Comparison of ENCODE assay signal across 13 cellular contexts in genomic region chr2:226411727-226412360, GRCh38.
DNase-seq lines count a peak whose midpoint lies in the region; ATAC-seq, FAIRE-seq and TF ChIP-seq lines count a peak whose summit lies in the region.
"Had no signal": no experiment of that assay in that cellular context is flagged by ENCODE, and none has a peak within 500 bp of the region (broad histone marks: within the 10 kb centered on the region; RNA-seq: fewer than 3 reads in every experiment).

No MANE protein-coding gene starts in this region.

- no peaks in the 10 kb centered on the region for H3K9me3 Mint-ChIP-seq in stimulated activated naive B cell treated with anti-CD40 and anti-IgM and Interleukin-4, amounts not matched to agents 10 μg/mL and 1 μg/mL and 100 μg/mL, for 72 hours
- H3K9me3 Mint-ChIP-seq: CD8-positive, alpha-beta memory T cell had no signal

- no peaks in the 10 kb centered on the region for H3K27me3 ChIP-seq in small intestine (ENCODE audit: control insufficient read depth in 2 of 2, insufficient read depth in 2 of 2, low read length in 2 of 2)
- H3K27me3 ChIP-seq: adrenal gland, suprapubic skin had no signal

- intact Hi-C loops in posterior vena cava (cut with DNase I), result no loop called here

- H3K4me1 Mint-ChIP-seq in stimulated activated naive B cell treated with anti-CD40 and anti-IgM and Interleukin-4, amounts not matched to agents 10 μg/mL and 1 μg/mL and 100 μg/mL, for 72 hours, result no peaks in the 10 kb centered on the region
- H3K4me1 Mint-ChIP-seq: CD8-positive, alpha-beta memory T cell had no signal

- no peak for FAIRE-seq in small intestine (lab: Jason Lieb, UNC)

- H3K36me3 ChIP-seq in small intestine (ENCODE audit: control insufficient read depth in 2 of 2, insufficient read depth in 2 of 2, low read length in 2 of 2), result no peaks in the 10 kb centered on the region
- H3K36me3 ChIP-seq: adrenal gland, suprapubic skin had no signal

- no peaks in the 10 kb centered on the region for H3K4me1 ChIP-seq in small intestine (ENCODE audit: control insufficient read depth in 2 of 2, insufficient read depth in 1 of 2, low read depth in 1 of 2, low read length in 1 of 2)
- H3K4me1 ChIP-seq: suprapubic skin had no signal

- no peaks in the 10 kb centered on the region for H3K9me3 ChIP-seq in small intestine (ENCODE audit: control insufficient read depth, low read depth)
- H3K9me3 ChIP-seq: adrenal gland, suprapubic skin had no signal

- TF ChIP-seq CTCF in RWPE1 (conservative IDR thresholded peaks at IDR 0.05; ENCODE audit: low read depth), result no peak

- no peak for ATAC-seq in stimulated activated naive B cell treated with anti-CD40 and anti-IgM and Interleukin-4, amounts not matched to agents 10 μg/mL and 1 μg/mL and 100 μg/mL, for 72 hours (replicated peaks)

- CTCF ChIA-PET in RWPE1 (lab: Yijun Ruan, JAX), result no interaction called here

- no peak overlapping the region for H3K4me3 ChIP-seq in small intestine (ENCODE audit: low read depth in 1 of 2, low read length in 2 of 2)
- H3K4me3 ChIP-seq: adrenal gland, suprapubic skin had no signal

- no peaks in the 10 kb centered on the region for H3K36me3 Mint-ChIP-seq in stimulated activated naive B cell treated with anti-CD40 and anti-IgM and Interleukin-4, amounts not matched to agents 10 μg/mL and 1 μg/mL and 100 μg/mL, for 72 hours
- H3K36me3 Mint-ChIP-seq: CD8-positive, alpha-beta memory T cell had no signal

- H3K27ac ChIP-seq in RWPE1 (no peak overlapping the region), small intestine (ENCODE audit: low read depth in 1 of 2, low read length in 1 of 2) (no peak overlapping the region)
- H3K27ac ChIP-seq: adrenal gland, suprapubic skin had no signal

- no peak overlapping the region for H3K4me3 Mint-ChIP-seq in stimulated activated naive B cell treated with anti-CD40 and anti-IgM and Interleukin-4, amounts not matched to agents 10 μg/mL and 1 μg/mL and 100 μg/mL, for 72 hours
- H3K4me3 Mint-ChIP-seq: CD8-positive, alpha-beta memory T cell; neural crest cell had no signal

- H3K27ac Mint-ChIP-seq in stimulated activated naive B cell treated with anti-CD40 and anti-IgM and Interleukin-4, amounts not matched to agents 10 μg/mL and 1 μg/mL and 100 μg/mL, for 72 hours, result no peak overlapping the region
- H3K27ac Mint-ChIP-seq: CD8-positive, alpha-beta memory T cell had no signal

- H3K27me3 Mint-ChIP-seq in stimulated activated naive B cell treated with anti-CD40 and anti-IgM and Interleukin-4, amounts not matched to agents 10 μg/mL and 1 μg/mL and 100 μg/mL, for 72 hours, result peaks cover 4 to 11% of the 10 kb centered on the region in 2 donors

- 63 to 79% (median 77%) methylated on average over 4 of the region's 4 CpGs for WGBS in small intestine, 3 donors

- POLR2A ChIA-PET in RWPE1 (lab: Yijun Ruan, JAX; ENCODE audit: low non-redundant PET), result no interaction called here

- DNase-seq in HCEC 1CT, result peak; percentile 76
- peak; percentile 90 for DNase-seq in RWPE1 (ENCODE audit: low spot score)
- DNase-seq in glomerular visceral epithelial cell (ENCODE audit: extremely low spot score), result peak; percentile 91
- DNase-seq in small intestine, result peak; percentile 69
- no peak for DNase-seq in stimulated activated naive B cell treated with anti-CD40 and anti-IgM and Interleukin-4, amounts not matched to agents 10 μg/mL and 1 μg/mL and 100 μg/mL, for 72 hours
- no peak for DNase-seq in posterior vena cava (ENCODE audit: low spot score)
- no peak for DNase-seq in GOT3 (lab: John Stamatoyannopoulos, UW)
- DNase-seq: activated CD4-positive, alpha-beta T cell treated with anti-CD3 and anti-CD28 coated beads for 48 hours; activated T-cell treated with anti-CD3 and anti-CD28 coated beads, Interleukin-2, amount 50 U/mL, for 48 hours; adrenal gland; CD8-positive, alpha-beta memory T cell had no signal

Comparison
In these comparisons a context has a peak if more than half of its experiments do, and no peak if none do; other contexts are left out.
1. DNase-seq: peak in HCEC 1CT (single experiment), RWPE1 (single experiment), glomerular visceral epithelial cell (single experiment) and small intestine (single experiment); none in stimulated activated naive B cell treated with anti-CD40 and anti-IgM and Interleukin-4, amounts not matched to agents 10 μg/mL and 1 μg/mL and 100 μg/mL, for 72 hours (single experiment), posterior vena cava (single experiment) and GOT3 (single experiment).